ENCODE assay signal across 19 cellular contexts in genomic region chrX:623599-624323, GRCh38. TPM values are rescaled to one million over a fixed set of nuclear protein-coding genes. Genes with fewer than 3 reads are reported as not detected.
DNase-seq lines count a peak whose midpoint lies in the region; ATAC-seq and TF ChIP-seq lines count a peak whose summit lies in the region.
"Had no signal": no experiment of that assay in that cellular context is flagged by ENCODE, and none has a peak within 500 bp of the region (broad histone marks: within the 10 kb centered on the region; RNA-seq: fewer than 3 reads in every experiment).

No MANE protein-coding gene starts in this region.

- peak overlapping the region; percentile 12 for H3K4me3 ChIP-seq in AG10803 (ENCODE audit: low read length)
- H3K4me3 ChIP-seq in HUES48 (ENCODE audit: low read depth, low read length): peak overlapping the region; percentile 8
- H3K4me3 ChIP-seq in Karpas-422 (ENCODE audit: low read length): no peak overlapping the region
- H3K4me3 ChIP-seq: prostate gland, uterus had no signal

- H3K4me1 Mint-ChIP-seq in nephron progenitor cell: peaks cover 44% of the 10 kb centered on the region

- H3K27me3 ChIP-seq in HUES48 (ENCODE audit: control insufficient read depth, insufficient read depth, low read length) (peaks cover 96% of the 10 kb centered on the region), Karpas-422 (ENCODE audit: low read length) (no peaks in the 10 kb centered on the region)
- H3K27me3 ChIP-seq: BE2C, uterus had no signal

- peaks cover 96% of the 10 kb centered on the region for H3K27me3 Mint-ChIP-seq in nephron progenitor cell (ENCODE audit: low read depth, poor library complexity)

- H3K9me3 ChIP-seq in HUES48 (ENCODE audit: control insufficient read depth, insufficient read depth, low read length) (no peaks in the 10 kb centered on the region), Karpas-422 (ENCODE audit: low read length) (no peaks in the 10 kb centered on the region)
- H3K9me3 ChIP-seq: BE2C, prostate gland, uterus had no signal

- H2AFZ ChIP-seq in Karpas-422 (ENCODE audit: low read length): no peak overlapping the region

- TF ChIP-seq CTCF in AG10803 (conservative IDR thresholded peaks at IDR 0.05; ENCODE audit: low read length): no peak
- TF ChIP-seq CTCF in nephron progenitor cell (IDR thresholded peaks at IDR 0.05): no peak

- no peak overlapping the region for H3K27ac Mint-ChIP-seq in nephron progenitor cell
- H3K27ac Mint-ChIP-seq: activated B cell treated with CpG ODN at 0.5 μM for 24 hours; activated naive CD8-positive, alpha-beta T cell treated with anti-CD3 and anti-CD28 coated beads for 36 hours; mesothelial cell of epicardium had no signal

- H3K27ac ChIP-seq in HUES48 (ENCODE audit: low read depth, low read length) (no peak overlapping the region), Karpas-422 (ENCODE audit: low read length) (no peak overlapping the region)
- H3K27ac ChIP-seq: prostate gland, uterus had no signal

- H4K20me1 ChIP-seq in Karpas-422 (ENCODE audit: insufficient read depth, low read depth, low read length): no peaks in the 10 kb centered on the region

- H3K36me3 Mint-ChIP-seq in nephron progenitor cell (ENCODE audit: low read depth): no peaks in the 10 kb centered on the region
- H3K36me3 Mint-ChIP-seq: activated naive CD8-positive, alpha-beta T cell treated with anti-CD3 and anti-CD28 coated beads for 36 hours; mesothelial cell of epicardium had no signal

- DNase-seq in AG10803 (ENCODE audit: low read depth): peak; percentile 25
- DNase-seq in ecto neural progenitor cell (ENCODE audit: low spot score): peak; percentile 65
- peak; percentile 51 for DNase-seq in nephron progenitor cell
- DNase-seq in pons (ENCODE audit: low spot score): no peak
- DNase-seq in NCI-H1048 (lab: John Stamatoyannopoulos, UW): no peak
- DNase-seq in Karpas-422: no peak
- DNase-seq: activated B cell treated with CpG ODN at 0.5 μM for 24 hours; activated naive CD8-positive, alpha-beta T cell treated with anti-CD3 and anti-CD28 coated beads for 36 hours; BE2C; central memory CD4-positive, alpha-beta T cell; NCI-H187; NK-92 treated with Interleukin-12 subunit alpha and Interleukin-12 subunit beta, amount 100 ng/mL, for 24 hours; stimulated activated CD8-positive, alpha-beta memory T cell treated with anti-CD3 and anti-CD28 coated beads, Interleukin-4, amount 100 ng/mL, for 48 hours; uterus had no signal

- H3K4me2 ChIP-seq in Karpas-422 (ENCODE audit: low read depth, low read length, poor library complexity, severe bottlenecking): no peak overlapping the region

- no peaks in the 10 kb centered on the region for H3K79me2 ChIP-seq in Karpas-422 (ENCODE audit: low read length)

- ATAC-seq in GM19328 (IDR thresholded peaks at IDR 0.05; ENCODE audit: unreplicated experiment): no peak
- ATAC-seq: SK-N-SH treated with all-trans-retinoic acid at 6 μM for 48 hours had no signal

- peaks cover 10% of the 10 kb centered on the region for H3K4me1 ChIP-seq in HUES48 (ENCODE audit: control insufficient read depth, insufficient read depth, low read length)
- no peaks in the 10 kb centered on the region for H3K4me1 ChIP-seq in Karpas-422 (ENCODE audit: low read length)
- H3K4me1 ChIP-seq: BE2C, prostate gland, uterus had no signal

- peaks cover 7% of the 10 kb centered on the region for H3K9me3 Mint-ChIP-seq in nephron progenitor cell
- H3K9me3 Mint-ChIP-seq: mesothelial cell of epicardium had no signal

- no peaks in the 10 kb centered on the region for H3K9me2 ChIP-seq in Karpas-422 (replicated peaks; ENCODE audit: insufficient read depth, low read length)

- H3K9ac ChIP-seq in HUES48 (ENCODE audit: low read depth, low read length) (no peak overlapping the region), Karpas-422 (ENCODE audit: low read length) (no peak overlapping the region)

- no peak overlapping the region for H3K4me3 Mint-ChIP-seq in nephron progenitor cell
- H3K4me3 Mint-ChIP-seq: activated B cell treated with CpG ODN at 0.5 μM for 24 hours; activated naive CD8-positive, alpha-beta T cell treated with anti-CD3 and anti-CD28 coated beads for 36 hours; mesothelial cell of epicardium had no signal

- H3K36me3 ChIP-seq in HUES48 (ENCODE audit: control insufficient read depth, insufficient read depth, low read length): no peaks in the 10 kb centered on the region
- H3K36me3 ChIP-seq in Karpas-422 (ENCODE audit: insufficient read depth, low read length): no peaks in the 10 kb centered on the region
- H3K36me3 ChIP-seq: BE2C, prostate gland, uterus had no signal

RNA-seq across cellular contexts. Expression of gene SHOX, which starts 6.8 kb away (rescaled TPM):
- total RNA-seq in Karpas-422 (2014; rRNA removed; shearing (Covaris generic); ENCODE audit: low replicate concordance): 0.36 TPM in 1 of 2 replicates, not detected in the other
- total RNA-seq: activated B cell treated with CpG ODN at 0.5 μM for 24 hours; activated naive CD8-positive, alpha-beta T cell treated with anti-CD3 and anti-CD28 coated beads for 36 hours; mesothelial cell of epicardium; prostate gland; uterus had no signal

Comparison
In these comparisons a context has a peak if more than half of its experiments do, and no peak if none do; other contexts are left out.
1. DNase-seq: peak in AG10803 (single experiment), ecto neural progenitor cell (single experiment) and nephron progenitor cell (single experiment); none in pons (single experiment), NCI-H1048 (single experiment) and Karpas-422 (single experiment).